Comparison of ENCODE assay signal across 8 cellular contexts in the genomic region with DNA sequence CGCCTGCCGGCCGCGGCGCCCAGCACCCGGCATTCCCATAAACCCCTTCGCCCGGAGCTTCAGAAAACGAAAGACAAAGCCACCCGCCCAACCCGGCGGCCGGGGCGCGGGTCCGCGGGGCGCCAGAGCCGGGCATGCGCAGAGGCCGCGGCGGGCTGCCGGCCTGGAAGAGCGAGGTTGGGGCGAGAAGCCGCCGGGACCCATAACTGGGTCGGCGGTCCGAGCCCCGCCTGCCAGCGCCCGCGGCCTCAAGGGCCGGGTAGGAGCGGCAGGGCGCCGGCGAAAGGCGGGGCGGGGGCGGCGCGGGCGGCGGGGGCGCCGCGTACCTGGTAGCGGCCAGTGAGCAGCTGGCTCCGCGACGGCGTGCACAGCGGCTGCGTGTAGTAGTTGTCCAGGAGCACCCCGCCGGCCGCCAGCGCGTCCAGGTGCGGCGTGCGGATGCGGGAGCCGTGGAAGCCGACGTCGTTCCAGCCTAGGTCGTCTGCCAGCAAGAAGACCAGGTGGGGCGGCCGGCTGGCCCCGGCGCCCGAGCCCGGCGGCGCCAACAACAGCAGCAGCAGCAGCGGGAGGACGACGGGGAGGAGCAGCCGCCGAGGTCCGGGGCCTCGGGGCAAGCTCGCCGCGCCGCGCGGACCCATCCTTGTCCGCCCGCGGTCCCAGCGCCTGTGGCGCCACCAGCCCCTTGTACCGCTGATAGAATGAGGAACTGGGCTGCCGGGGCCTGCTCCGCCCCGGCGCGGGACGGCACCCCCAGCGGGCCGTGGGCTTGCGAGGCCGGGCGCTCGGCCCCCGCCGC.
A peak's percentile ranks its signal among the peaks of the same experiment; 100 is the strongest.
DNase-seq lines count a peak whose midpoint lies in the region; ATAC-seq and TF ChIP-seq lines count a peak whose summit lies in the region.

A gene (minus strand): TSS at position 700 of the 796 bp plus-strand sequence. CDS start 62 bp downstream, at position 638.

- H3K4me3 Mint-ChIP-seq in central memory CD8-positive, alpha-beta T cell: peak within 1 kb of the TSS; percentile 86

- peak within 1 kb of the TSS; percentile 92 for H3K27ac Mint-ChIP-seq in central memory CD8-positive, alpha-beta T cell (ENCODE audit: low read depth)

- TF ChIP-seq POLR2A in GM18951 (IDR thresholded peaks at IDR 0.05; ENCODE audit: extremely low read depth, insufficient read depth, insufficient read length): peak; percentile 82

- peaks cover 23% of the 10 kb centered on the region for H3K4me1 Mint-ChIP-seq in central memory CD8-positive, alpha-beta T cell

- H3K9me3 Mint-ChIP-seq in central memory CD8-positive, alpha-beta T cell: no peaks in the 10 kb centered on the region

- no peaks in the 10 kb centered on the region for H3K27me3 Mint-ChIP-seq in central memory CD8-positive, alpha-beta T cell

- peak; percentile 50 for ATAC-seq in HG03175 (IDR thresholded peaks at IDR 0.05; ENCODE audit: unreplicated experiment)
- peak; percentile 69 for ATAC-seq in central memory CD8-positive, alpha-beta T cell (replicated peaks; ENCODE audit: extremely low read depth, poor library complexity, severe bottlenecking)

- in situ Hi-C loops in GM18951 (cut with MboI; ENCODE audit: low sequenced_read_pairs, unreplicated experiment): no loop called here

- peaks cover 9% of the 10 kb centered on the region for H3K36me3 Mint-ChIP-seq in central memory CD8-positive, alpha-beta T cell (ENCODE audit: insufficient read depth)

- DNase-seq in AG08396 (ENCODE audit: low spot score): peak; percentile 96
- peak; percentile 82 for DNase-seq in NCI-H226
- DNase-seq in activated CD4-positive, CD25-positive, alpha-beta regulatory T cell treated with anti-CD3 and anti-CD28 coated beads, Interleukin-2, amount 50 U/mL, for 16 hours (ENCODE audit: low read depth, low spot score): peak; percentile 42
- DNase-seq in central memory CD8-positive, alpha-beta T cell (ENCODE audit: low spot score in 2 of 2): peak; percentile 52 to 53
- peak; percentile 95 for DNase-seq in islet precursor cell
- DNase-seq in stimulated activated CD4-positive, alpha-beta T cell treated with anti-CD3 and anti-CD28 coated beads, Interleukin-15, amount 100 ng/mL, for 1 hour (ENCODE audit: low read depth in 1 of 2, low spot score in 1 of 2): peak; percentile 58 to 66

Comparison
In these comparisons a context has a peak if more than half of its experiments do, and no peak if none do; other contexts are left out.
1. Peak in every context shown above with its lines: DNase-seq and ATAC-seq.
2. DNase-seq: peak in every context shown above with its lines; median percentile 96 in AG08396; 95 in islet precursor cell; 82 in NCI-H226; 62 in stimulated activated CD4-positive, alpha-beta T cell treated with anti-CD3 and anti-CD28 coated beads, Interleukin-15, amount 100 ng/mL, for 1 hour; 52 in central memory CD8-positive, alpha-beta T cell; 42 in activated CD4-positive, CD25-positive, alpha-beta regulatory T cell treated with anti-CD3 and anti-CD28 coated beads, Interleukin-2, amount 50 U/mL, for 16 hours.